15 cellular contexts compared by ENCODE assay signal in the genomic region with DNA sequence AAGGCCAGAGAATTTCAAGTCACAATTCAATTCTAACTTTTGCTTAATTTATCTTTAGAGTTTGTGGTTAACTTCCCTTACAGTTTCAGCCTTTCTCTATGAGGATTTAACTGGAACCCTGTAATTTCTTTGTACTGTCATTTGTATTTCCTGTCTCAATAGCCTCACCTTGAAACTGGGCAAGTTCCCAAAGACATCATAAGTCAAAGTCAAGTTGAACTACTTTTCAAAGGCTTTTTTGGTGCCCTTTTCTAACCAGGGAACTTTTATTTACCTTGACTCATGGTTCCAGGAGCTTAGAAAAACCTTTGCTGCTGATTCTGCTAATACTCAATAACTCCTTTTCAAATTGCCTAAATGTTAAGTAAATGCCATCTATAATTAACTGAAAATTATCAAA.
DNase-seq lines count a peak whose midpoint lies in the region; ATAC-seq and TF ChIP-seq lines count a peak whose summit lies in the region.
"Had no signal": no experiment of that assay in that cellular context is flagged by ENCODE, and none has a peak within 500 bp of the region (broad histone marks: within the 10 kb centered on the region; RNA-seq: fewer than 3 reads in every experiment).

No MANE protein-coding gene starts in this region.

- H2BK15ac ChIP-seq in IMR-90 (ENCODE audit: low read depth, low read length) = 0 out of 3 replicates have a peak overlapping the region, but pooled peaks have one; percentile 63

- no peak overlapping the region for H2BK5ac ChIP-seq in IMR-90 (ENCODE audit: low read depth, low read length, poor library complexity, severe bottlenecking)

- no peak overlapping the region for H2AK9ac ChIP-seq in IMR-90 (replicated peaks; ENCODE audit: low read depth, low read length, poor library complexity)

- H3K27ac ChIP-seq in IMR-90 (ENCODE audit: insufficient read depth, low read length) (peak overlapping the region; percentile 47; the same call in 1 of the 2 replicates), liver (ENCODE audit: low read depth in 1 of 2, low read length in 2 of 2) (no peak overlapping the region)
- H3K27ac ChIP-seq: ascending aorta had no signal

- H3K36me3 Mint-ChIP-seq in Calu3 (ENCODE audit: insufficient read depth, unreplicated experiment) = peaks cover 8% of the 10 kb centered on the region
- no peaks in the 10 kb centered on the region for H3K36me3 Mint-ChIP-seq in natural killer cell treated with Interleukin-12 subunit alpha and Interleukin-12 subunit beta and Interleukin-15 and Interleukin-18, amount 100 ng/mL, for 72 hours
- H3K36me3 Mint-ChIP-seq: activated CD8-positive, alpha-beta memory T cell treated with anti-CD3 and anti-CD28 coated beads, Interleukin-2, amount 10 ng/mL, durations not matched to agents 7 days and 5 days had no signal

- no peak overlapping the region; a peak in 1 of 4 replicates for H4K8ac ChIP-seq in IMR-90 (ENCODE audit: low read depth in 2 of 2, low read length in 2 of 2)

- BruUV-seq in Calu3 (replicated peaks; lab: Mats Ljungman, UMichigan) (no TSS peak), IMR-90 (replicated peaks; lab: Mats Ljungman, UMichigan) (no TSS peak)

- POLR2A ChIA-PET in IMR-90 (lab: Charles Lee; ENCODE audit: unreplicated experiment) = no interaction called here

- H3K9me1 ChIP-seq in IMR-90 (ENCODE audit: insufficient read depth, low read length) = no peaks in the 10 kb centered on the region

- no peak for ATAC-seq in IMR-90 (ENCODE audit: low read depth)
- no peak for ATAC-seq in natural killer cell treated with Interleukin-12 subunit alpha and Interleukin-12 subunit beta and Interleukin-15 and Interleukin-18, amount 100 ng/mL, for 72 hours
- ATAC-seq: activated CD8-positive, alpha-beta memory T cell treated with anti-CD3 and anti-CD28 coated beads, Interleukin-2, amount 10 ng/mL, durations not matched to agents 7 days and 5 days had no signal

- H3K4me1 ChIP-seq in IMR-90 (ENCODE audit: control insufficient read depth, insufficient read depth, low read length) (peaks cover 9% of the 10 kb centered on the region; the same call in 1 of the 2 replicates), liver (ENCODE audit: control insufficient read depth in 4 of 4, insufficient read depth in 4 of 4, low read length in 3 of 4) (peaks cover 0 to 2% (median 0%) of the 10 kb centered on the region in 4 donors)
- H3K4me1 ChIP-seq: ascending aorta had no signal

- DNase-seq in Calu3 = peak; percentile 51
- no peak for DNase-seq in IMR-90
- DNase-seq in astrocyte of the hippocampus (ENCODE audit: low read depth, low spot score) = peak; percentile 36
- no peak for DNase-seq in foreskin fibroblast
- no peak for DNase-seq in activated CD8-positive, alpha-beta memory T cell treated with anti-CD3 and anti-CD28 coated beads for 24 hours
- DNase-seq in OCI-M2 (lab: John Stamatoyannopoulos, UW; ENCODE audit: unreplicated experiment) = no peak
- DNase-seq in natural killer cell treated with Interleukin-12 subunit alpha and Interleukin-12 subunit beta and Interleukin-15 and Interleukin-18, amount 100 ng/mL, for 72 hours (ENCODE audit: low spot score) = no peak
- DNase-seq: activated CD8-positive, alpha-beta memory T cell treated with anti-CD3 and anti-CD28 coated beads, Interleukin-2, amount 10 ng/mL, durations not matched to agents 7 days and 5 days; AML-193; dermis blood vessel endothelial cell; NCI-H1694 treated with DMSO at 0.1 percent for 48 hours; NCI-H510A treated with DMSO at 0.1 percent for 48 hours; posterior cingulate gyrus had no signal

- H3K36me3 ChIP-seq in IMR-90 (ENCODE audit: control insufficient read depth, insufficient read depth, low read length) (no peaks in the 10 kb centered on the region), liver (ENCODE audit: control insufficient read depth in 4 of 4, insufficient read depth in 3 of 4, low read depth in 1 of 4, low read length in 3 of 4) (no peaks in the 10 kb centered on the region)
- H3K36me3 ChIP-seq: ascending aorta had no signal

- H3K27me3 Mint-ChIP-seq in Calu3 (ENCODE audit: unreplicated experiment) = no peaks in the 10 kb centered on the region
- H3K27me3 Mint-ChIP-seq in natural killer cell treated with Interleukin-12 subunit alpha and Interleukin-12 subunit beta and Interleukin-15 and Interleukin-18, amount 100 ng/mL, for 72 hours = peaks cover 9 to 10% of the 10 kb centered on the region in 2 donors

- no peak overlapping the region for H3K56ac ChIP-seq in IMR-90 (ENCODE audit: extremely low read depth, insufficient read depth, low read length)

- no peak overlapping the region for H3K4me3 ChIP-seq in IMR-90 (ENCODE audit: insufficient read depth, low read depth, low read length)
- H3K4me3 ChIP-seq in liver (ENCODE audit: low read depth in 1 of 3, low read length in 3 of 3) = no peak overlapping the region
- H3K4me3 ChIP-seq in foreskin fibroblast (ENCODE audit: low read depth in 1 of 2, low read length in 2 of 2) = no peak overlapping the region
- H3K4me3 ChIP-seq: ascending aorta had no signal

- H3K9ac ChIP-seq in IMR-90 (ENCODE audit: low read depth, low read length) (no peak overlapping the region), liver (ENCODE audit: low read depth in 1 of 2, low read length in 2 of 2) (no peak overlapping the region)

- no peaks in the 10 kb centered on the region for H4K20me1 ChIP-seq in IMR-90 (ENCODE audit: insufficient read depth, low read length)

- H3K27me3 ChIP-seq in IMR-90 (ENCODE audit: control insufficient read depth, insufficient read depth, low read length) (no peaks in the 10 kb centered on the region), liver (ENCODE audit: control insufficient read depth in 4 of 4, insufficient read depth in 4 of 4, low read length in 3 of 4) (no peaks in the 10 kb centered on the region)
- H3K27me3 ChIP-seq: ascending aorta had no signal

- no peak overlapping the region for H2AFZ ChIP-seq in IMR-90 (replicated peaks; ENCODE audit: low read length, poor library complexity)

- H3K4me2 ChIP-seq in IMR-90 (ENCODE audit: low read depth, low read length) = no peak overlapping the region

- H2BK20ac ChIP-seq in IMR-90 (ENCODE audit: low read depth, low read length) = peak overlapping the region; percentile 64; the same call in 1 of the 2 replicates

- no peaks in the 10 kb centered on the region for H3K9me3 Mint-ChIP-seq in Calu3 (ENCODE audit: low read depth, unreplicated experiment)
- H3K9me3 Mint-ChIP-seq in natural killer cell treated with Interleukin-12 subunit alpha and Interleukin-12 subunit beta and Interleukin-15 and Interleukin-18, amount 100 ng/mL, for 72 hours = no peaks in the 10 kb centered on the region

- peak overlapping the region; percentile 82 for H3K18ac ChIP-seq in IMR-90 (ENCODE audit: low read depth, low read length)

- no peak for TF ChIP-seq CTCF in Calu3 (IDR thresholded peaks at IDR 0.05; ENCODE audit: unreplicated experiment)
- no peak for TF ChIP-seq CTCF in IMR-90 (conservative IDR thresholded peaks at IDR 0.05; ENCODE audit: low read depth, low read length)
- TF ChIP-seq CTCF in liver (IDR thresholded peaks at IDR 0.05; ENCODE audit: low read depth, low read length, missing input control) = no peak
- no peak for TF ChIP-seq CTCF in foreskin fibroblast (IDR thresholded peaks at IDR 0.05; ENCODE audit: low read depth, low read length)

- H3K9me3 ChIP-seq in IMR-90 (ENCODE audit: control insufficient read depth, insufficient read depth, low read length) = no peaks in the 10 kb centered on the region
- no peaks in the 10 kb centered on the region for H3K9me3 ChIP-seq in liver (ENCODE audit: control insufficient read depth in 4 of 4, low read length in 3 of 4)
- H3K9me3 ChIP-seq: ascending aorta had no signal

- H2BK120ac ChIP-seq in IMR-90 (ENCODE audit: low read depth, low read length) = no peak overlapping the region

- H3K27ac Mint-ChIP-seq in Calu3 (ENCODE audit: unreplicated experiment) = peak overlapping the region; percentile 91
- no peak overlapping the region for H3K27ac Mint-ChIP-seq in natural killer cell treated with Interleukin-12 subunit alpha and Interleukin-12 subunit beta and Interleukin-15 and Interleukin-18, amount 100 ng/mL, for 72 hours
- H3K27ac Mint-ChIP-seq: activated CD8-positive, alpha-beta memory T cell treated with anti-CD3 and anti-CD28 coated beads, Interleukin-2, amount 10 ng/mL, durations not matched to agents 7 days and 5 days had no signal

- H3K23ac ChIP-seq in IMR-90 (ENCODE audit: low read depth, low read length) = 0 out of 2 replicates have a peak overlapping the region, but pooled peaks have one; percentile 64

- H3K4ac ChIP-seq in IMR-90 (ENCODE audit: low read depth, low read length) = peak overlapping the region; percentile 24; the same call in 1 of the 2 replicates

- no peak overlapping the region for H3K4me3 Mint-ChIP-seq in Calu3 (ENCODE audit: low read depth, unreplicated experiment)
- no peak overlapping the region for H3K4me3 Mint-ChIP-seq in natural killer cell treated with Interleukin-12 subunit alpha and Interleukin-12 subunit beta and Interleukin-15 and Interleukin-18, amount 100 ng/mL, for 72 hours
- H3K4me3 Mint-ChIP-seq: activated CD8-positive, alpha-beta memory T cell treated with anti-CD3 and anti-CD28 coated beads, Interleukin-2, amount 10 ng/mL, durations not matched to agents 7 days and 5 days had no signal

- no peak overlapping the region for H2AK5ac ChIP-seq in IMR-90 (ENCODE audit: low read depth, low read length)

- peak overlapping the region; percentile 78 for H3K14ac ChIP-seq in IMR-90 (replicated peaks; ENCODE audit: low read depth, low read length)

- TF ChIP-seq RAD21 in IMR-90 (IDR thresholded peaks at IDR 0.05; ENCODE audit: low read length) = no peak
- TF ChIP-seq RAD21 in liver (IDR thresholded peaks at IDR 0.05) = no peak

- dilution Hi-C loops in IMR-90 (cut with HindIII; ENCODE audit: low sequenced_read_pairs, unreplicated experiment) = no loop called here

- in situ Hi-C loops in IMR-90 (cut with MboI; ENCODE audit: low sequenced_read_pairs) = no loop called here

- intact Hi-C loops in Calu3 (cut with micrococcal nuclease; ENCODE audit: unreplicated experiment) = loop anchor here (5.0 kb wide), 4 partner anchors 70 to 220 kb away; no protein-coding TSS in a partner anchor
- intact Hi-C loops in IMR-90 (cut with micrococcal nuclease) = no loop called here

- CTCF ChIA-PET in Calu3 (lab: Charles Lee) = interaction anchor here (0.7 to 1.8 kb wide), 10 partner anchors 9 to 1088 kb away, joined by 3 to 5 read pairs (median 4); no protein-coding TSS in a partner anchor
- CTCF ChIA-PET in IMR-90 (lab: Yijun Ruan, JAX) = interaction anchor here (1.2 kb wide), 1 partner anchor 9 kb away, joined by 4 read pairs; no protein-coding TSS in a partner anchor

- no peak for TF ChIP-seq POLR2A in IMR-90 (IDR thresholded peaks at IDR 0.05; ENCODE audit: low read depth, low read length)

- H4K91ac ChIP-seq in IMR-90 (ENCODE audit: insufficient read depth, low read depth, low read length) = no peak overlapping the region

- peak overlapping the region; percentile 26; the same call in 1 of the 2 replicates for H4K5ac ChIP-seq in IMR-90 (ENCODE audit: low read depth, low read length)

- no peaks in the 10 kb centered on the region for H3K79me1 ChIP-seq in IMR-90 (ENCODE audit: low read depth in 1 of 2, low read length in 2 of 2)

- H3K4me1 Mint-ChIP-seq in Calu3 (ENCODE audit: low read depth, unreplicated experiment) = peaks cover 74% of the 10 kb centered on the region
- peaks cover 3 to 15% of the 10 kb centered on the region in 2 donors for H3K4me1 Mint-ChIP-seq in natural killer cell treated with Interleukin-12 subunit alpha and Interleukin-12 subunit beta and Interleukin-15 and Interleukin-18, amount 100 ng/mL, for 72 hours (ENCODE audit: low read depth in 2 of 2)

Comparison
In these comparisons a context has a peak if more than half of its experiments do, and no peak if none do; other contexts are left out.
1. DNase-seq: peak in Calu3 (single experiment) and astrocyte of the hippocampus (single experiment); none in IMR-90 (single experiment), foreskin fibroblast (0 of 2), activated CD8-positive, alpha-beta memory T cell treated with anti-CD3 and anti-CD28 coated beads for 24 hours (single experiment), OCI-M2 (single experiment) and natural killer cell treated with Interleukin-12 subunit alpha and Interleukin-12 subunit beta and Interleukin-15 and Interleukin-18, amount 100 ng/mL, for 72 hours (single experiment).